In the genomic region with DNA sequence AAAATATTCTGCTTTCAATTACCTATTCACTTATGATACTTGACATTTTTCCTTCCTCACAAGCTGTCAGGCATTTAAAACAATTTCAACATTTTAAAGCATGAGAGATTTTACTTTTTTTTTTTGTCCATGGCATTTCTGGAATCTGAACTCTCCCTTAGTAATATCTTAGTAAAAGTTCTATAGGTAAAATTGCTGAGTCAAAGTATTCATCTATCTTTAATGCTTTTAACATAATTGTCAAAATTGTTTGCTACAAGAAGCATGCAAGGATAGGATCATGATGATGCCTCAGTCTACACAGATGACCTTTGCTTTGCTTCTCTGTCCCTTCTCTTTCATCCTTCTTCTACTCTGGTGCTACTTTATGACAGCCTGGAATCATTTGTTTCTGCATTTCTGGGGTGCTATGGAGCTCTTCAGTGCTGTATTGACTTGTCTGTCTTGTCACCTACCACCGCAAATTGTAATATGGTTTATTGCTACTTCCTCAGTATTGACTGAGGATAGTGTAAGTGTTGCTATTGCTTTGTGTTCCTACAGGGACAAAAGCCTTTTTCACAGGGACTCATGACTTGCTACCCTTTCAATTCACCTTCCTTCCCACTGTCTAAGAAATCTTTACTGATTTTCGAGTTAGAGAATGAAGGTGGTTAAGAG, we compare ENCODE assay signal across 1 cellular context.
TF ChIP-seq lines count a peak whose summit lies in the region.

No MANE protein-coding gene starts in this region.

TF ChIP-seq in H1, 55 proteins besides CTCF, POLR2A, EP300 and RAD21 (continued from another document):
- TF ChIP-seq, protein P1, sequence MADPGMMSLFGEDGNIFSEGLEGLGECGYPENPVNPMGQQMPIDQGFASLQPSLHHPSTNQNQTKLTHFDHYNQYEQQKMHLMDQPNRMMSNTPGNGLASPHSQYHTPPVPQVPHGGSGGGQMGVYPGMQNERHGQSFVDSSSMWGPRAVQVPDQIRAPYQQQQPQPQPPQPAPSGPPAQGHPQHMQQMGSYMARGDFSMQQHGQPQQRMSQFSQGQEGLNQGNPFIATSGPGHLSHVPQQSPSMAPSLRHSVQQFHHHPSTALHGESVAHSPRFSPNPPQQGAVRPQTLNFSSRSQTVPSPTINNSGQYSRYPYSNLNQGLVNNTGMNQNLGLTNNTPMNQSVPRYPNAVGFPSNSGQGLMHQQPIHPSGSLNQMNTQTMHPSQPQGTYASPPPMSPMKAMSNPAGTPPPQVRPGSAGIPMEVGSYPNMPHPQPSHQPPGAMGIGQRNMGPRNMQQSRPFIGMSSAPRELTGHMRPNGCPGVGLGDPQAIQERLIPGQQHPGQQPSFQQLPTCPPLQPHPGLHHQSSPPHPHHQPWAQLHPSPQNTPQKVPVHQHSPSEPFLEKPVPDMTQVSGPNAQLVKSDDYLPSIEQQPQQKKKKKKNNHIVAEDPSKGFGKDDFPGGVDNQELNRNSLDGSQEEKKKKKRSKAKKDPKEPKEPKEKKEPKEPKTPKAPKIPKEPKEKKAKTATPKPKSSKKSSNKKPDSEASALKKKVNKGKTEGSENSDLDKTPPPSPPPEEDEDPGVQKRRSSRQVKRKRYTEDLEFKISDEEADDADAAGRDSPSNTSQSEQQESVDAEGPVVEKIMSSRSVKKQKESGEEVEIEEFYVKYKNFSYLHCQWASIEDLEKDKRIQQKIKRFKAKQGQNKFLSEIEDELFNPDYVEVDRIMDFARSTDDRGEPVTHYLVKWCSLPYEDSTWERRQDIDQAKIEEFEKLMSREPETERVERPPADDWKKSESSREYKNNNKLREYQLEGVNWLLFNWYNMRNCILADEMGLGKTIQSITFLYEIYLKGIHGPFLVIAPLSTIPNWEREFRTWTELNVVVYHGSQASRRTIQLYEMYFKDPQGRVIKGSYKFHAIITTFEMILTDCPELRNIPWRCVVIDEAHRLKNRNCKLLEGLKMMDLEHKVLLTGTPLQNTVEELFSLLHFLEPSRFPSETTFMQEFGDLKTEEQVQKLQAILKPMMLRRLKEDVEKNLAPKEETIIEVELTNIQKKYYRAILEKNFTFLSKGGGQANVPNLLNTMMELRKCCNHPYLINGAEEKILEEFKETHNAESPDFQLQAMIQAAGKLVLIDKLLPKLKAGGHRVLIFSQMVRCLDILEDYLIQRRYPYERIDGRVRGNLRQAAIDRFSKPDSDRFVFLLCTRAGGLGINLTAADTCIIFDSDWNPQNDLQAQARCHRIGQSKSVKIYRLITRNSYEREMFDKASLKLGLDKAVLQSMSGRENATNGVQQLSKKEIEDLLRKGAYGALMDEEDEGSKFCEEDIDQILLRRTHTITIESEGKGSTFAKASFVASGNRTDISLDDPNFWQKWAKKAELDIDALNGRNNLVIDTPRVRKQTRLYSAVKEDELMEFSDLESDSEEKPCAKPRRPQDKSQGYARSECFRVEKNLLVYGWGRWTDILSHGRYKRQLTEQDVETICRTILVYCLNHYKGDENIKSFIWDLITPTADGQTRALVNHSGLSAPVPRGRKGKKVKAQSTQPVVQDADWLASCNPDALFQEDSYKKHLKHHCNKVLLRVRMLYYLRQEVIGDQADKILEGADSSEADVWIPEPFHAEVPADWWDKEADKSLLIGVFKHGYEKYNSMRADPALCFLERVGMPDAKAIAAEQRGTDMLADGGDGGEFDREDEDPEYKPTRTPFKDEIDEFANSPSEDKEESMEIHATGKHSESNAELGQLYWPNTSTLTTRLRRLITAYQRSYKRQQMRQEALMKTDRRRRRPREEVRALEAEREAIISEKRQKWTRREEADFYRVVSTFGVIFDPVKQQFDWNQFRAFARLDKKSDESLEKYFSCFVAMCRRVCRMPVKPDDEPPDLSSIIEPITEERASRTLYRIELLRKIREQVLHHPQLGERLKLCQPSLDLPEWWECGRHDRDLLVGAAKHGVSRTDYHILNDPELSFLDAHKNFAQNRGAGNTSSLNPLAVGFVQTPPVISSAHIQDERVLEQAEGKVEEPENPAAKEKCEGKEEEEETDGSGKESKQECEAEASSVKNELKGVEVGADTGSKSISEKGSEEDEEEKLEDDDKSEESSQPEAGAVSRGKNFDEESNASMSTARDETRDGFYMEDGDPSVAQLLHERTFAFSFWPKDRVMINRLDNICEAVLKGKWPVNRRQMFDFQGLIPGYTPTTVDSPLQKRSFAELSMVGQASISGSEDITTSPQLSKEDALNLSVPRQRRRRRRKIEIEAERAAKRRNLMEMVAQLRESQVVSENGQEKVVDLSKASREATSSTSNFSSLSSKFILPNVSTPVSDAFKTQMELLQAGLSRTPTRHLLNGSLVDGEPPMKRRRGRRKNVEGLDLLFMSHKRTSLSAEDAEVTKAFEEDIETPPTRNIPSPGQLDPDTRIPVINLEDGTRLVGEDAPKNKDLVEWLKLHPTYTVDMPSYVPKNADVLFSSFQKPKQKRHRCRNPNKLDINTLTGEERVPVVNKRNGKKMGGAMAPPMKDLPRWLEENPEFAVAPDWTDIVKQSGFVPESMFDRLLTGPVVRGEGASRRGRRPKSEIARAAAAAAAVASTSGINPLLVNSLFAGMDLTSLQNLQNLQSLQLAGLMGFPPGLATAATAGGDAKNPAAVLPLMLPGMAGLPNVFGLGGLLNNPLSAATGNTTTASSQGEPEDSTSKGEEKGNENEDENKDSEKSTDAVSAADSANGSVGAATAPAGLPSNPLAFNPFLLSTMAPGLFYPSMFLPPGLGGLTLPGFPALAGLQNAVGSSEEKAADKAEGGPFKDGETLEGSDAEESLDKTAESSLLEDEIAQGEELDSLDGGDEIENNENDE (IDR thresholded peaks at IDR 0.05; ENCODE audit: insufficient replicate concordance, low read length), result no peak
